Comparison of ENCODE assay signal across 24 cellular contexts in the genomic region with DNA sequence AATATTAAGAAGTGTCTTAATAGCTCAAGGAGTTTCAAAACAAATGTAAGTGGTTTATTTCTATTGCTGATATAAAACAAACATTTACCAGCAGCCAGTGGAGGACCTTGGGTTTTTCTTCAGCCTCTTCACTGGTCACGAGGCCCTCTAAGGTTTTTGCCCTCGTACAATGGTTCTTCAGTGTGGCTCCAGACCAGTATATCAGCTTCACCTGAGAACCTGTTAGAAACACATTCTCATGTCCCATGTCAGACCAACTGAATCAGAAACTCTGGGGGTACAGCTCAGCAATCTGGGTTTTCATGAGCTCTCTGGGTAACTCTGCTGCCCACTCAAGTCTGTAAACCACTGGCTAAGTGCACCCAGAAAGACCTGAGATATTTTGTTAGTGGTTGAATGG.
"Had no signal": no experiment of that assay in that cellular context is flagged by ENCODE, and none has a peak within 500 bp of the region (broad histone marks: within the 10 kb centered on the region; RNA-seq: fewer than 3 reads in every experiment).

No MANE protein-coding gene starts in this region.

- H3K27me3 ChIP-seq: colonic mucosa, esophagus squamous epithelium, gastroesophageal sphincter, neutrophil, sigmoid colon, uterus had no signal

- ATAC-seq: gastroesophageal sphincter; left colon; naive thymus-derived CD4-positive, alpha-beta T cell; stimulated activated naive B cell treated with anti-CD40 and anti-IgM and Interleukin-4, amounts not matched to agents 10 μg/mL and 1 μg/mL and 100 μg/mL, for 72 hours; stimulated activated naive CD8-positive, alpha-beta T cell treated with anti-CD3 and anti-CD28 coated beads, Interleukin-15, amount 100 ng/mL, for 72 hours had no signal

- DNase-seq: colonic mucosa; dermis blood vessel endothelial cell; esophagus squamous epithelium; foreskin fibroblast; glutamatergic neuron; immature natural killer cell; left colon; mesenchymal stem cell; naive thymus-derived CD4-positive, alpha-beta T cell; nephron progenitor cell; posterior cingulate gyrus; sigmoid colon; stimulated activated CD4-positive, alpha-beta T cell treated with anti-CD3 and anti-CD28 coated beads, Interleukin-2, amount 100 ng/mL, for 24 hours; stimulated activated CD4-positive, alpha-beta T cell treated with anti-CD3 and anti-CD28 coated beads, Interleukin-4, amount 100 ng/mL, for 4 hours; stimulated activated naive B cell treated with anti-CD40 and anti-IgM and Interleukin-4, amounts not matched to agents 10 μg/mL and 1 μg/mL and 100 μg/mL, for 72 hours; stimulated activated naive CD8-positive, alpha-beta T cell treated with anti-CD3 and anti-CD28 coated beads, Interleukin-15, amount 100 ng/mL, for 72 hours; substantia nigra; trophoblast cell; uterus had no signal

- FAIRE-seq: keratinocyte had no signal

- H3K9me3 ChIP-seq: colonic mucosa, esophagus squamous epithelium, gastroesophageal sphincter, neutrophil, sigmoid colon, thoracic aorta, uterus had no signal

- H3K4me1 ChIP-seq: gastroesophageal sphincter, sigmoid colon, uterus had no signal

- H3K27ac ChIP-seq: colonic mucosa, esophagus squamous epithelium, gastroesophageal sphincter, neutrophil, sigmoid colon, skin epidermis, thoracic aorta, uterus had no signal

- H3K4me3 ChIP-seq: colonic mucosa, esophagus squamous epithelium, gastroesophageal sphincter, sigmoid colon, skin epidermis, thoracic aorta, uterus had no signal

- H3K36me3 ChIP-seq: colonic mucosa, esophagus squamous epithelium, gastroesophageal sphincter, neutrophil, sigmoid colon, thoracic aorta, uterus had no signal
